ENCODE assay signal across 2 cellular contexts in the genomic region with DNA sequence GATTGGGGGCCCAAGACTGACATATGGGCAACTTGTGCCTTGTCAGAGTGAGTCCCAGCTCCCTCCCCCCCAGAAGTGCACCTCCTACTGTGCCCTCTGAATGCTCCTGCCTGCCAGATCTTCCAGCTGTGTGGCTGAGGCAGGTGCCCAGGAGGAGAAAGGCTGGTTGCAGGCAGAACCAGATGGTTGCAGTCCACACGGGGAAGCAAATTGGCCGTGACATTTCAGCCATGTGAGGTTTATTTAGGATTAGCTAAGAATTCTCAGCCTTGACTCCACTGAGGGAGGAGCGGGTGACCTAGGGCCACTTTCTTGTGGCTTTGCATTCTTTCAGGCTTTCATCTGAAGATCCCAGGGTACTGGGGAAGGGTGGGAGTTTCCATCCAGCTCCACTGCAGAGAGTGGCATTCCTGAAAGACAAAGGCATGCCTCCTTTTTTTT.
TF ChIP-seq lines count a peak whose summit lies in the region.

No MANE protein-coding gene starts in this region.

TF ChIP-seq in IMR-90, 13 proteins besides CTCF, POLR2A, EP300 and RAD21 (continued from another document):
- TF ChIP-seq, protein P1, sequence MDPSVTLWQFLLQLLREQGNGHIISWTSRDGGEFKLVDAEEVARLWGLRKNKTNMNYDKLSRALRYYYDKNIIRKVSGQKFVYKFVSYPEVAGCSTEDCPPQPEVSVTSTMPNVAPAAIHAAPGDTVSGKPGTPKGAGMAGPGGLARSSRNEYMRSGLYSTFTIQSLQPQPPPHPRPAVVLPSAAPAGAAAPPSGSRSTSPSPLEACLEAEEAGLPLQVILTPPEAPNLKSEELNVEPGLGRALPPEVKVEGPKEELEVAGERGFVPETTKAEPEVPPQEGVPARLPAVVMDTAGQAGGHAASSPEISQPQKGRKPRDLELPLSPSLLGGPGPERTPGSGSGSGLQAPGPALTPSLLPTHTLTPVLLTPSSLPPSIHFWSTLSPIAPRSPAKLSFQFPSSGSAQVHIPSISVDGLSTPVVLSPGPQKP (IDR thresholded peaks at IDR 0.05; ENCODE audit: borderline replicate concordance, low read depth, low read length) = no peak
- TF ChIP-seq, protein P2, sequence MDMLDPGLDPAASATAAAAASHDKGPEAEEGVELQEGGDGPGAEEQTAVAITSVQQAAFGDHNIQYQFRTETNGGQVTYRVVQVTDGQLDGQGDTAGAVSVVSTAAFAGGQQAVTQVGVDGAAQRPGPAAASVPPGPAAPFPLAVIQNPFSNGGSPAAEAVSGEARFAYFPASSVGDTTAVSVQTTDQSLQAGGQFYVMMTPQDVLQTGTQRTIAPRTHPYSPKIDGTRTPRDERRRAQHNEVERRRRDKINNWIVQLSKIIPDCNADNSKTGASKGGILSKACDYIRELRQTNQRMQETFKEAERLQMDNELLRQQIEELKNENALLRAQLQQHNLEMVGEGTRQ (IDR thresholded peaks at IDR 0.05; ENCODE audit: low read depth, low read length) = no peak
- TF ChIP-seq FOS (IDR thresholded peaks at IDR 0.05; ENCODE audit: low read depth, low read length) (no peak), MXI1 (IDR thresholded peaks at IDR 0.05; ENCODE audit: borderline replicate concordance, low read depth, low read length) (no peak), SMC3 (IDR thresholded peaks at IDR 0.05; ENCODE audit: low read depth, low read length) (no peak), MAZ (IDR thresholded peaks at IDR 0.05; ENCODE audit: borderline replicate concordance, low read depth, low read length) (no peak), NFE2L2 (IDR thresholded peaks at IDR 0.05; ENCODE audit: low read depth, low read length) (no peak), CEBPB (IDR thresholded peaks at IDR 0.05; ENCODE audit: low read depth, low read length) (no peak), MAFK (IDR thresholded peaks at IDR 0.05; ENCODE audit: low read depth, low read length) (no peak), RFX5 (IDR thresholded peaks at IDR 0.05; ENCODE audit: low read depth, low read length) (no peak), CHD1 (IDR thresholded peaks at IDR 0.05; ENCODE audit: low read depth, low read length) (no peak)
TF ChIP-seq in IMR-90: peak in this region for 0.

TF ChIP-seq in SK-N-SH, 30 proteins besides CTCF, POLR2A, EP300 and RAD21 (continued from another document):
- no peak for TF ChIP-seq FOSL2 (IDR thresholded peaks at IDR 0.05; ENCODE audit: borderline replicate concordance, low read depth)
- TF ChIP-seq, protein P2 (IDR thresholded peaks at IDR 0.05; ENCODE audit: borderline replicate concordance, low read depth, low read length) = no peak
- no peak for TF ChIP-seq EZH2phosphoT487 (IDR thresholded peaks at IDR 0.05; ENCODE audit: borderline replicate concordance, low read depth)
- TF ChIP-seq TAF1 (IDR thresholded peaks at IDR 0.05; ENCODE audit: borderline replicate concordance, low read depth, low read length) = no peak
- 0 out of 2 replicates have a peak, but pooled peaks have one; percentile 54 for TF ChIP-seq RXRA (IDR thresholded peaks at IDR 0.05; ENCODE audit: borderline replicate concordance, low read depth)
- no peak for TF ChIP-seq SMC3 (IDR thresholded peaks at IDR 0.05; ENCODE audit: low read depth, low read length)
- peak; percentile 59; the same call in 1 of the 2 replicates for TF ChIP-seq MXI1 (IDR thresholded peaks at IDR 0.05; ENCODE audit: low read depth, low read length)
- TF ChIP-seq RCOR1 (IDR thresholded peaks at IDR 0.05; ENCODE audit: low read length) = no peak; the same call in 1 of the 2 replicates
- TF ChIP-seq, protein P3, sequence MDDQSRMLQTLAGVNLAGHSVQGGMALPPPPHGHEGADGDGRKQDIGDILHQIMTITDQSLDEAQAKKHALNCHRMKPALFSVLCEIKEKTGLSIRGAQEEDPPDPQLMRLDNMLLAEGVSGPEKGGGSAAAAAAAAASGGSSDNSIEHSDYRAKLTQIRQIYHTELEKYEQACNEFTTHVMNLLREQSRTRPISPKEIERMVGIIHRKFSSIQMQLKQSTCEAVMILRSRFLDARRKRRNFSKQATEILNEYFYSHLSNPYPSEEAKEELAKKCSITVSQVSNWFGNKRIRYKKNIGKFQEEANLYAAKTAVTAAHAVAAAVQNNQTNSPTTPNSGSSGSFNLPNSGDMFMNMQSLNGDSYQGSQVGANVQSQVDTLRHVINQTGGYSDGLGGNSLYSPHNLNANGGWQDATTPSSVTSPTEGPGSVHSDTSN (IDR thresholded peaks at IDR 0.05) = peak; percentile 88
- TF ChIP-seq GATA2 (CRISPR knock-in tag; IDR thresholded peaks at IDR 0.05) = no peak
- 0 out of 2 replicates have a peak, but pooled peaks have one; percentile 38 for TF ChIP-seq TEAD4 (IDR thresholded peaks at IDR 0.05; ENCODE audit: borderline replicate concordance, insufficient read depth)
- no peak for TF ChIP-seq GABPA (IDR thresholded peaks at IDR 0.05; ENCODE audit: low read depth)
- peak; percentile 95 for TF ChIP-seq TCF12 (IDR thresholded peaks at IDR 0.05)
- TF ChIP-seq YY1 (IDR thresholded peaks at IDR 0.05; ENCODE audit: low read depth) = no peak
- TF ChIP-seq, protein P4, sequence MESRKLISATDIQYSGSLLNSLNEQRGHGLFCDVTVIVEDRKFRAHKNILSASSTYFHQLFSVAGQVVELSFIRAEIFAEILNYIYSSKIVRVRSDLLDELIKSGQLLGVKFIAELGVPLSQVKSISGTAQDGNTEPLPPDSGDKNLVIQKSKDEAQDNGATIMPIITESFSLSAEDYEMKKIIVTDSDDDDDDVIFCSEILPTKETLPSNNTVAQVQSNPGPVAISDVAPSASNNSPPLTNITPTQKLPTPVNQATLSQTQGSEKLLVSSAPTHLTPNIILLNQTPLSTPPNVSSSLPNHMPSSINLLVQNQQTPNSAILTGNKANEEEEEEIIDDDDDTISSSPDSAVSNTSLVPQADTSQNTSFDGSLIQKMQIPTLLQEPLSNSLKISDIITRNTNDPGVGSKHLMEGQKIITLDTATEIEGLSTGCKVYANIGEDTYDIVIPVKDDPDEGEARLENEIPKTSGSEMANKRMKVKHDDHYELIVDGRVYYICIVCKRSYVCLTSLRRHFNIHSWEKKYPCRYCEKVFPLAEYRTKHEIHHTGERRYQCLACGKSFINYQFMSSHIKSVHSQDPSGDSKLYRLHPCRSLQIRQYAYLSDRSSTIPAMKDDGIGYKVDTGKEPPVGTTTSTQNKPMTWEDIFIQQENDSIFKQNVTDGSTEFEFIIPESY (IDR thresholded peaks at IDR 0.05; ENCODE audit: borderline replicate concordance, low read depth) = no peak
- TF ChIP-seq, protein P5, sequence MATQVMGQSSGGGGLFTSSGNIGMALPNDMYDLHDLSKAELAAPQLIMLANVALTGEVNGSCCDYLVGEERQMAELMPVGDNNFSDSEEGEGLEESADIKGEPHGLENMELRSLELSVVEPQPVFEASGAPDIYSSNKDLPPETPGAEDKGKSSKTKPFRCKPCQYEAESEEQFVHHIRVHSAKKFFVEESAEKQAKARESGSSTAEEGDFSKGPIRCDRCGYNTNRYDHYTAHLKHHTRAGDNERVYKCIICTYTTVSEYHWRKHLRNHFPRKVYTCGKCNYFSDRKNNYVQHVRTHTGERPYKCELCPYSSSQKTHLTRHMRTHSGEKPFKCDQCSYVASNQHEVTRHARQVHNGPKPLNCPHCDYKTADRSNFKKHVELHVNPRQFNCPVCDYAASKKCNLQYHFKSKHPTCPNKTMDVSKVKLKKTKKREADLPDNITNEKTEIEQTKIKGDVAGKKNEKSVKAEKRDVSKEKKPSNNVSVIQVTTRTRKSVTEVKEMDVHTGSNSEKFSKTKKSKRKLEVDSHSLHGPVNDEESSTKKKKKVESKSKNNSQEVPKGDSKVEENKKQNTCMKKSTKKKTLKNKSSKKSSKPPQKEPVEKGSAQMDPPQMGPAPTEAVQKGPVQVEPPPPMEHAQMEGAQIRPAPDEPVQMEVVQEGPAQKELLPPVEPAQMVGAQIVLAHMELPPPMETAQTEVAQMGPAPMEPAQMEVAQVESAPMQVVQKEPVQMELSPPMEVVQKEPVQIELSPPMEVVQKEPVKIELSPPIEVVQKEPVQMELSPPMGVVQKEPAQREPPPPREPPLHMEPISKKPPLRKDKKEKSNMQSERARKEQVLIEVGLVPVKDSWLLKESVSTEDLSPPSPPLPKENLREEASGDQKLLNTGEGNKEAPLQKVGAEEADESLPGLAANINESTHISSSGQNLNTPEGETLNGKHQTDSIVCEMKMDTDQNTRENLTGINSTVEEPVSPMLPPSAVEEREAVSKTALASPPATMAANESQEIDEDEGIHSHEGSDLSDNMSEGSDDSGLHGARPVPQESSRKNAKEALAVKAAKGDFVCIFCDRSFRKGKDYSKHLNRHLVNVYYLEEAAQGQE (IDR thresholded peaks at IDR 0.05; ENCODE audit: low read depth, low read length) = no peak
- TF ChIP-seq, protein P6, sequence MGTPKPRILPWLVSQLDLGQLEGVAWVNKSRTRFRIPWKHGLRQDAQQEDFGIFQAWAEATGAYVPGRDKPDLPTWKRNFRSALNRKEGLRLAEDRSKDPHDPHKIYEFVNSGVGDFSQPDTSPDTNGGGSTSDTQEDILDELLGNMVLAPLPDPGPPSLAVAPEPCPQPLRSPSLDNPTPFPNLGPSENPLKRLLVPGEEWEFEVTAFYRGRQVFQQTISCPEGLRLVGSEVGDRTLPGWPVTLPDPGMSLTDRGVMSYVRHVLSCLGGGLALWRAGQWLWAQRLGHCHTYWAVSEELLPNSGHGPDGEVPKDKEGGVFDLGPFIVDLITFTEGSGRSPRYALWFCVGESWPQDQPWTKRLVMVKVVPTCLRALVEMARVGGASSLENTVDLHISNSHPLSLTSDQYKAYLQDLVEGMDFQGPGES (IDR thresholded peaks at IDR 0.05; ENCODE audit: low read depth, low read length) = no peak
- 0 out of 2 replicates have a peak, but pooled peaks have one; percentile 21 for TF ChIP-seq JUND (IDR thresholded peaks at IDR 0.05)
- TF ChIP-seq, protein P7, sequence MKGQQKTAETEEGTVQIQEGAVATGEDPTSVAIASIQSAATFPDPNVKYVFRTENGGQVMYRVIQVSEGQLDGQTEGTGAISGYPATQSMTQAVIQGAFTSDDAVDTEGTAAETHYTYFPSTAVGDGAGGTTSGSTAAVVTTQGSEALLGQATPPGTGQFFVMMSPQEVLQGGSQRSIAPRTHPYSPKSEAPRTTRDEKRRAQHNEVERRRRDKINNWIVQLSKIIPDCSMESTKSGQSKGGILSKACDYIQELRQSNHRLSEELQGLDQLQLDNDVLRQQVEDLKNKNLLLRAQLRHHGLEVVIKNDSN (IDR thresholded peaks at IDR 0.05; ENCODE audit: borderline replicate concordance, low read depth) = no peak
- TF ChIP-seq SIN3A (IDR thresholded peaks at IDR 0.05; ENCODE audit: borderline replicate concordance, low read depth, low read length) = peak; percentile 52; the same call in 1 of the 2 replicates
- 0 out of 2 replicates have a peak, but pooled peaks have one; percentile 35 for TF ChIP-seq POLR2AphosphoS5 (IDR thresholded peaks at IDR 0.05; ENCODE audit: low read depth, low read length)
- peak; percentile 26 for TF ChIP-seq CHD2 (IDR thresholded peaks at IDR 0.05; ENCODE audit: low read length, partially characterized antibody)
- TF ChIP-seq MEF2A (IDR thresholded peaks at IDR 0.05; ENCODE audit: borderline replicate concordance, low read depth) = no peak
- TF ChIP-seq FOXM1 (IDR thresholded peaks at IDR 0.05; ENCODE audit: low read depth) = no peak
- TF ChIP-seq NFIC (IDR thresholded peaks at IDR 0.05; ENCODE audit: borderline replicate concordance) = no peak; the same call in 1 of the 2 replicates
